Comparison of ENCODE assay signal across 8 cellular contexts in genomic region chr3:44478055-44478468, GRCh38. TPM values are rescaled to one million over a fixed set of nuclear protein-coding genes. Genes with fewer than 3 reads are reported as not detected.
DNase-seq lines count a peak whose midpoint lies in the region; ATAC-seq and TF ChIP-seq lines count a peak whose summit lies in the region.

No MANE protein-coding gene starts in this region.

- H3K36me3 ChIP-seq in kidney epithelial cell (ENCODE audit: control insufficient read depth, insufficient read depth, low read length): no peaks in the 10 kb centered on the region
- no peaks in the 10 kb centered on the region for H3K36me3 ChIP-seq in tibial nerve

- TF ChIP-seq POLR2A in tibial nerve (IDR thresholded peaks at IDR 0.05): no peak

- peak overlapping the region in 1 of 4 donors; percentile 85 for H3K27ac ChIP-seq in tibial nerve

- no peaks in the 10 kb centered on the region for H3K9me3 ChIP-seq in tibial nerve

- H3K36me3 Mint-ChIP-seq in activated T-cell treated with anti-CD3 and anti-CD28 coated beads, Interleukin-2, amount 50 U/mL, for 72 hours (ENCODE audit: insufficient read depth in 2 of 2): peaks cover 0 to 1% of the 10 kb centered on the region in 2 donors
- H3K36me3 Mint-ChIP-seq in activated T-helper 17 cell treated with anti-CD3 and anti-CD28 coated beads, Interleukin-2, amount 50 U/mL, for 72 hours (ENCODE audit: low read depth): no peaks in the 10 kb centered on the region

- H3K9me3 Mint-ChIP-seq in activated T-cell treated with anti-CD3 and anti-CD28 coated beads, Interleukin-2, amount 50 U/mL, for 72 hours: no peaks in the 10 kb centered on the region
- no peaks in the 10 kb centered on the region for H3K9me3 Mint-ChIP-seq in activated T-helper 17 cell treated with anti-CD3 and anti-CD28 coated beads, Interleukin-2, amount 50 U/mL, for 72 hours

- peak overlapping the region; percentile 90 for H3K27ac Mint-ChIP-seq in activated T-cell treated with anti-CD3 and anti-CD28 coated beads, Interleukin-2, amount 50 U/mL, for 72 hours
- H3K27ac Mint-ChIP-seq in activated T-helper 17 cell treated with anti-CD3 and anti-CD28 coated beads, Interleukin-2, amount 50 U/mL, for 72 hours: peak overlapping the region; percentile 89

- H3K27me3 ChIP-seq in kidney epithelial cell (ENCODE audit: control insufficient read depth, insufficient read depth, low read length): no peaks in the 10 kb centered on the region
- no peaks in the 10 kb centered on the region for H3K27me3 ChIP-seq in tibial nerve

- TF ChIP-seq EP300 in tibial nerve (IDR thresholded peaks at IDR 0.05): no peak

- TF ChIP-seq CTCF in kidney epithelial cell (IDR thresholded peaks at IDR 0.05; ENCODE audit: insufficient read depth, low read length, poor library complexity, severe bottlenecking) (no peak), tibial nerve (IDR thresholded peaks at IDR 0.05) (no peak)

- H3K27me3 Mint-ChIP-seq in activated T-cell treated with anti-CD3 and anti-CD28 coated beads, Interleukin-2, amount 50 U/mL, for 72 hours (ENCODE audit: low read depth): no peaks in the 10 kb centered on the region
- no peaks in the 10 kb centered on the region for H3K27me3 Mint-ChIP-seq in activated T-helper 17 cell treated with anti-CD3 and anti-CD28 coated beads, Interleukin-2, amount 50 U/mL, for 72 hours

- peak overlapping the region; percentile 91 to 94 for H3K4me3 Mint-ChIP-seq in activated T-cell treated with anti-CD3 and anti-CD28 coated beads, Interleukin-2, amount 50 U/mL, for 72 hours
- peak overlapping the region; percentile 89 for H3K4me3 Mint-ChIP-seq in activated T-helper 17 cell treated with anti-CD3 and anti-CD28 coated beads, Interleukin-2, amount 50 U/mL, for 72 hours

- peaks cover 0 to 28% (median 14%) of the 10 kb centered on the region in 4 donors for H3K4me1 ChIP-seq in tibial nerve

- H3K4me1 Mint-ChIP-seq in activated T-cell treated with anti-CD3 and anti-CD28 coated beads, Interleukin-2, amount 50 U/mL, for 72 hours (ENCODE audit: low read depth): peaks cover 34% of the 10 kb centered on the region
- peaks cover 6% of the 10 kb centered on the region for H3K4me1 Mint-ChIP-seq in activated T-helper 17 cell treated with anti-CD3 and anti-CD28 coated beads, Interleukin-2, amount 50 U/mL, for 72 hours

- DNase-seq in activated T-cell treated with anti-CD3 and anti-CD28 coated beads, Interleukin-2, amount 50 U/mL, for 72 hours: no peak
- DNase-seq in activated T-cell treated with anti-CD3 and anti-CD28 coated beads for 4 hours (no peak), kidney epithelial cell (ENCODE audit: low read depth) (no peak), tibial nerve (ENCODE audit: low spot score in 2 of 2) (no peak), NOMO-1 (lab: John Stamatoyannopoulos, UW; ENCODE audit: unreplicated experiment in 2 of 2) (no peak), NCI-H2107 (lab: John Stamatoyannopoulos, UW) (no peak)

- H3K4me3 ChIP-seq in kidney epithelial cell (ENCODE audit: low read depth, low read length): peak overlapping the region; percentile 67
- peak overlapping the region in 3 of 4 donors; percentile 84 to 93 (median 86) for H3K4me3 ChIP-seq in tibial nerve

- ATAC-seq in activated T-cell treated with anti-CD3 and anti-CD28 coated beads, Interleukin-2, amount 50 U/mL, for 72 hours (replicated peaks in 1 of 2): no peak
- ATAC-seq in activated T-helper 17 cell treated with anti-CD3 and anti-CD28 coated beads, Interleukin-2, amount 50 U/mL, for 72 hours (replicated peaks): peak; percentile 3
- no peak for ATAC-seq in GM21723 (IDR thresholded peaks at IDR 0.05; ENCODE audit: unreplicated experiment)

- 48 to 59% methylated on average over 4 of the region's 4 CpGs for WGBS in tibial nerve, 2 donors

RNA-seq across cellular contexts. Expression of gene ZNF445, which starts 0.6 kb away (rescaled TPM):
- 10 to 100 TPM; 18.4 to 21.6 TPM for total RNA-seq in activated T-cell treated with anti-CD3 and anti-CD28 coated beads, Interleukin-2, amount 50 U/mL, for 72 hours
- 10 to 100 TPM in 1 of 2 donors, 1 to 10 TPM in 1; 8.6 to 12.1 TPM for total RNA-seq in activated T-helper 17 cell treated with anti-CD3 and anti-CD28 coated beads, Interleukin-2, amount 50 U/mL, for 72 hours
- total RNA-seq in kidney epithelial cell (5.8 and 6.3 TPM in 2 replicates), tibial nerve (10 to 100 TPM in 3 of 4 donors, 1 to 10 TPM in 1; 9.6 to 15.7 (median 13.6) TPM)
